In genomic region chr16:86283944-86284343, GRCh38 we compare ENCODE assay signal across 35 cellular contexts.
"Had no signal": no experiment of that assay in that cellular context is flagged by ENCODE, and none has a peak within 500 bp of the region (broad histone marks: within the 10 kb centered on the region; RNA-seq: fewer than 3 reads in every experiment).

No MANE protein-coding gene starts in this region.

- H3K4me1 Mint-ChIP-seq: activated B cell treated with CpG ODN at 0.5 μM for 24 hours; activated CD4-positive, alpha-beta memory T cell treated with anti-CD3 and anti-CD28 coated beads, Interleukin-2, amount 10 ng/mL, durations not matched to agents 7 days and 5 days; activated CD4-positive, alpha-beta T cell treated with anti-CD3 and anti-CD28 coated beads, Interleukin-2, amount 10 ng/mL, durations not matched to agents 7 days and 5 days; activated CD8-positive, alpha-beta memory T cell treated with anti-CD3 and anti-CD28 coated beads, Interleukin-2, amount 10 ng/mL, durations not matched to agents 7 days and 5 days; activated naive CD8-positive, alpha-beta T cell treated with anti-CD3 and anti-CD28 coated beads for 36 hours; activated T-helper 17 cell treated with anti-CD3 and anti-CD28 coated beads, Interleukin-2, amount 50 U/mL, for 72 hours had no signal

- ATAC-seq: activated CD8-positive, alpha-beta memory T cell treated with anti-CD3 and anti-CD28 coated beads, Interleukin-2, amount 10 ng/mL, durations not matched to agents 7 days and 5 days; activated CD8-positive, alpha-beta T cell treated with anti-CD3 and anti-CD28 coated beads, Interleukin-2, amount 10 ng/mL, durations not matched to agents 7 days and 5 days; activated naive CD4-positive, alpha-beta T cell treated with anti-CD3 and anti-CD28 coated beads, Interleukin-2, amount 50 U/mL, for 72 hours; activated T-cell treated with anti-CD3 and anti-CD28 coated beads, Interleukin-2, amount 50 U/mL, for 4 hours; activated T-cell treated with anti-CD3 and anti-CD28 coated beads, Interleukin-2, amount 50 U/mL, for 72 hours; activated T-helper 17 cell treated with anti-CD3 and anti-CD28 coated beads, Interleukin-2, amount 50 U/mL, for 72 hours; body of pancreas had no signal

- DNase-seq: activated B cell treated with CpG ODN at 0.5 μM for 24 hours; activated CD4-positive, alpha-beta memory T cell treated with anti-CD3 and anti-CD28 coated beads, Interleukin-2, amount 10 ng/mL, durations not matched to agents 7 days and 5 days; activated CD4-positive, alpha-beta T cell treated with anti-CD3 and anti-CD28 coated beads for 48 hours; activated CD4-positive, alpha-beta T cell treated with anti-CD3 and anti-CD28 coated beads, Interleukin-2, amount 10 ng/mL, durations not matched to agents 7 days and 5 days; activated CD4-positive, alpha-beta T cell treated with anti-CD3 and anti-CD28 coated beads, Interleukin-2, amount 50 U/mL, for 48 hours; activated CD4-positive, CD25-positive, alpha-beta regulatory T cell treated with anti-CD3 and anti-CD28 coated beads, Interleukin-2, amount 50 U/mL, for 72 hours; activated CD8-positive, alpha-beta memory T cell treated with anti-CD3 and anti-CD28 coated beads for 24 hours; activated CD8-positive, alpha-beta memory T cell treated with anti-CD3 and anti-CD28 coated beads, Interleukin-2, amount 10 ng/mL, durations not matched to agents 7 days and 5 days; activated CD8-positive, alpha-beta T cell treated with anti-CD3 and anti-CD28 coated beads, Interleukin-2, amount 10 ng/mL, durations not matched to agents 7 days and 5 days; activated effector memory CD4-positive, alpha-beta T cell treated with anti-CD3 and anti-CD28 coated beads, Interleukin-2, amount 50 U/mL, for 16 hours; activated gamma-delta T cell treated with Interleukin-2 at 50 U/mL for 16 hours; activated naive CD4-positive, alpha-beta T cell; activated naive CD4-positive, alpha-beta T cell treated with anti-CD3 and anti-CD28 coated beads for 36 hours; activated naive CD4-positive, alpha-beta T cell treated with anti-CD3 and anti-CD28 coated beads, Interleukin-2, amount 50 U/mL, for 16 hours; activated naive CD8-positive, alpha-beta T cell treated with anti-CD3 and anti-CD28 coated beads for 36 hours; activated T-cell treated with anti-CD3 and anti-CD28 coated beads for 4 hours; activated T-cell treated with anti-CD3 and anti-CD28 coated beads, Interleukin-2, amount 50 U/mL, for 1 hour; activated T-cell treated with anti-CD3 and anti-CD28 coated beads, Interleukin-2, amount 50 U/mL, for 4 hours; activated T-cell treated with anti-CD3 and anti-CD28 coated beads, Interleukin-2, amount 50 U/mL, for 72 hours; adrenal gland; amniotic stem cell; aorta; body of pancreas; brain microvascular endothelial cell; central memory CD4-positive, alpha-beta T cell; T-helper 1 cell; T-helper 2 cell; T-helper 9 cell had no signal

- H3K9me3 ChIP-seq: adrenal gland, body of pancreas, breast epithelium had no signal

- H3K36me3 ChIP-seq: adrenal gland, brain microvascular endothelial cell, breast epithelium had no signal

- H3K4me3 Mint-ChIP-seq: activated B cell treated with CpG ODN at 0.5 μM for 24 hours; activated CD4-positive, alpha-beta memory T cell treated with anti-CD3 and anti-CD28 coated beads, Interleukin-2, amount 10 ng/mL, durations not matched to agents 7 days and 5 days; activated CD4-positive, alpha-beta T cell treated with anti-CD3 and anti-CD28 coated beads, Interleukin-2, amount 10 ng/mL, durations not matched to agents 7 days and 5 days; activated CD8-positive, alpha-beta memory T cell treated with anti-CD3 and anti-CD28 coated beads, Interleukin-2, amount 10 ng/mL, durations not matched to agents 7 days and 5 days; activated CD8-positive, alpha-beta T cell treated with anti-CD3 and anti-CD28 coated beads, Interleukin-2, amount 10 ng/mL, durations not matched to agents 7 days and 5 days; activated naive CD4-positive, alpha-beta T cell treated with anti-CD3 and anti-CD28 coated beads for 36 hours; activated naive CD8-positive, alpha-beta T cell treated with anti-CD3 and anti-CD28 coated beads for 36 hours; activated T-cell treated with anti-CD3 and anti-CD28 coated beads, Interleukin-2, amount 50 U/mL, for 4 hours; activated T-cell treated with anti-CD3 and anti-CD28 coated beads, Interleukin-2, amount 50 U/mL, for 72 hours; activated T-helper 1 cell treated with anti-CD3 and anti-CD28 coated beads, Interleukin-12 subunit alpha, Interleukin-12 subunit beta, Interleukin-2, Interleukin-4 antibody, amounts not matched to agents 30 ng/mL and 10 ng/mL and 1 ng/mL, durations not matched to agents 14 hours and 24 hours and 36 hours; activated T-helper 17 cell treated with anti-CD3 and anti-CD28 coated beads, Interleukin-2, amount 50 U/mL, for 72 hours; T-helper 1 cell treated with Interleukin-12 subunit alpha and Interleukin-12 subunit beta and Interleukin-4 antibody, amounts not matched to agents 30 μg/mL and 1 μg/mL, for 36 hours; T-helper 2 cell treated with Interferon-gamma antibody and Interleukin-4, amounts not matched to agents 5 μg/mL and 100 μg/mL, for 36 hours had no signal

- H3K27ac Mint-ChIP-seq: activated B cell treated with CpG ODN at 0.5 μM for 24 hours; activated CD4-positive, alpha-beta memory T cell treated with anti-CD3 and anti-CD28 coated beads, Interleukin-2, amount 10 ng/mL, durations not matched to agents 7 days and 5 days; activated CD4-positive, alpha-beta T cell treated with anti-CD3 and anti-CD28 coated beads, Interleukin-2, amount 10 ng/mL, durations not matched to agents 7 days and 5 days; activated CD8-positive, alpha-beta memory T cell treated with anti-CD3 and anti-CD28 coated beads, Interleukin-2, amount 10 ng/mL, durations not matched to agents 7 days and 5 days; activated CD8-positive, alpha-beta T cell treated with anti-CD3 and anti-CD28 coated beads, Interleukin-2, amount 10 ng/mL, durations not matched to agents 7 days and 5 days; activated naive CD4-positive, alpha-beta T cell treated with anti-CD3 and anti-CD28 coated beads for 36 hours; activated naive CD4-positive, alpha-beta T cell treated with anti-CD3 and anti-CD28 coated beads, Interleukin-2, amount 50 U/mL, for 72 hours; activated naive CD8-positive, alpha-beta T cell treated with anti-CD3 and anti-CD28 coated beads for 36 hours; activated T-cell treated with anti-CD3 and anti-CD28 coated beads, Interleukin-2, amount 50 U/mL, for 72 hours; activated T-helper 1 cell treated with anti-CD3 and anti-CD28 coated beads, Interleukin-12 subunit alpha, Interleukin-12 subunit beta, Interleukin-2, Interleukin-4 antibody, amounts not matched to agents 30 ng/mL and 10 ng/mL and 1 ng/mL, durations not matched to agents 14 hours and 24 hours and 36 hours; activated T-helper 17 cell treated with anti-CD3 and anti-CD28 coated beads, Interleukin-2, amount 50 U/mL, for 72 hours; T-helper 1 cell treated with Interleukin-12 subunit alpha and Interleukin-12 subunit beta and Interleukin-4 antibody, amounts not matched to agents 30 μg/mL and 1 μg/mL, for 36 hours; T-helper 2 cell treated with Interferon-gamma antibody and Interleukin-4, amounts not matched to agents 5 μg/mL and 100 μg/mL, for 36 hours had no signal

- H3K4me3 ChIP-seq: adrenal gland, body of pancreas, breast epithelium had no signal

- H3K9me3 Mint-ChIP-seq: activated B cell treated with CpG ODN at 0.5 μM for 24 hours; activated CD4-positive, alpha-beta memory T cell treated with anti-CD3 and anti-CD28 coated beads, Interleukin-2, amount 10 ng/mL, durations not matched to agents 7 days and 5 days; activated CD4-positive, alpha-beta T cell treated with anti-CD3 and anti-CD28 coated beads, Interleukin-2, amount 10 ng/mL, durations not matched to agents 7 days and 5 days; activated naive CD4-positive, alpha-beta T cell treated with anti-CD3 and anti-CD28 coated beads for 36 hours; activated naive CD4-positive, alpha-beta T cell treated with anti-CD3 and anti-CD28 coated beads, Interleukin-2, amount 50 U/mL, for 72 hours; activated naive CD8-positive, alpha-beta T cell treated with anti-CD3 and anti-CD28 coated beads for 36 hours; activated T-cell treated with anti-CD3 and anti-CD28 coated beads, Interleukin-2, amount 50 U/mL, for 4 hours; activated T-cell treated with anti-CD3 and anti-CD28 coated beads, Interleukin-2, amount 50 U/mL, for 72 hours; activated T-helper 1 cell treated with anti-CD3 and anti-CD28 coated beads, Interleukin-12 subunit alpha, Interleukin-12 subunit beta, Interleukin-2, Interleukin-4 antibody, amounts not matched to agents 30 ng/mL and 10 ng/mL and 1 ng/mL, durations not matched to agents 14 hours and 24 hours and 36 hours; activated T-helper 17 cell treated with anti-CD3 and anti-CD28 coated beads, Interleukin-2, amount 50 U/mL, for 72 hours; T-helper 1 cell treated with Interleukin-12 subunit alpha and Interleukin-12 subunit beta and Interleukin-4 antibody, amounts not matched to agents 30 μg/mL and 1 μg/mL, for 36 hours; T-helper 2 cell treated with Interferon-gamma antibody and Interleukin-4, amounts not matched to agents 5 μg/mL and 100 μg/mL, for 36 hours had no signal

- H3K27ac ChIP-seq: adrenal gland, body of pancreas, brain microvascular endothelial cell, breast epithelium, VCaP had no signal

- H3K4me1 ChIP-seq: adrenal gland, breast epithelium had no signal

- H3K36me3 Mint-ChIP-seq: activated CD8-positive, alpha-beta memory T cell treated with anti-CD3 and anti-CD28 coated beads, Interleukin-2, amount 10 ng/mL, durations not matched to agents 7 days and 5 days; activated naive CD8-positive, alpha-beta T cell treated with anti-CD3 and anti-CD28 coated beads for 36 hours had no signal
